Comparison of ENCODE assay signal across 14 cellular contexts in the genomic region with DNA sequence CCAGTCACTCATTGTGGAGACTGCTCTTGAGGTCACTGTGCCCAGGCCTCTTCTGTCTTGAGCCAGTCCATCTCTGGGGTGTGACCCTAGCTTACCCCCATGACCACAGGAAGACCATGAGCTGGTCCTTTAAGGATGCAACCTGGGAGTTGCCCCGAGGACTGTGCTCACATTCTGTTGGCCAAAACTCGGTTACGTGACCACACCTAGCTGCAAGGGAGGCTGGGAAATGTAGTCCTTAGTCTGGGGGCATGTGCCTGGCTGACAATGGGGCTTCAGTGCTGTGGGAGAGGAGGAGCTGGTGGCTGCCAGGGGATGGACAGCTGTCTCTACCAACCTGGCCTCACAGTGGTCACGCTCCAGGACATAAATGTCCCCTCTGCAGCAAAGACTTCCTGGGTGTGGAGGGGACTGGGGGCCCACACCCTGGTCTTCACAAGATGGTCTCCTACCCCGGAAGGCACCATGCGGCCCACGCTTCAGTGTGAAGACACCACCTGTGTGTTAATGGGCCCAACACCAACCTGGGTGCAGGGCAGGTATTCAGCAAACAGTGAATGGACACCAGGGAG. TPM values are rescaled to one million over a fixed set of nuclear protein-coding genes. Genes with fewer than 3 reads are reported as not detected.
DNase-seq lines count a peak whose midpoint lies in the region; ATAC-seq, FAIRE-seq and TF ChIP-seq lines count a peak whose summit lies in the region.
"Had no signal": no experiment of that assay in that cellular context is flagged by ENCODE, and none has a peak within 500 bp of the region (broad histone marks: within the 10 kb centered on the region; RNA-seq: fewer than 3 reads in every experiment).

No MANE protein-coding gene starts in this region.

- no peak overlapping the region for H3K4me2 ChIP-seq in PC-9

- CTCF ChIA-PET in Caco-2 (lab: Charles Lee) = no interaction called here
- CTCF ChIA-PET in PC-9 (lab: Charles Lee) = no interaction called here

- H3K79me2 ChIP-seq in PC-9 (ENCODE audit: low read depth) = no peaks in the 10 kb centered on the region

- H3K4me3 ChIP-seq in Caco-2 (ENCODE audit: low read depth, low read length) = no peak overlapping the region
- no peak overlapping the region for H3K4me3 ChIP-seq in PC-9
- no peak overlapping the region for H3K4me3 ChIP-seq in fibroblast of mammary gland (ENCODE audit: control insufficient read depth, low read depth, low read length)
- H3K4me3 ChIP-seq: esophagus squamous epithelium, left lung, thyroid gland had no signal

- no peaks in the 10 kb centered on the region for H3K4me1 ChIP-seq in Caco-2
- H3K4me1 ChIP-seq in PC-9 (replicated peaks; ENCODE audit: insufficient read depth) = no peaks in the 10 kb centered on the region
- H3K4me1 ChIP-seq: esophagus squamous epithelium, left lung, thyroid gland had no signal

- H3K9me3 ChIP-seq in Caco-2 (0 out of 2 replicates have a peak, but pooled peaks cover 3% of the 10 kb centered on the region), PC-9 (ENCODE audit: insufficient read depth, low read depth) (no peaks in the 10 kb centered on the region)
- H3K9me3 ChIP-seq: left lung, thyroid gland had no signal

- intact Hi-C loops in Caco-2 (cut with micrococcal nuclease; ENCODE audit: unreplicated experiment) = no loop called here
- intact Hi-C loops in PC-9 (cut with micrococcal nuclease; ENCODE audit: unreplicated experiment) = no loop called here

- H4K20me1 ChIP-seq in PC-9 (ENCODE audit: insufficient read depth) = no peaks in the 10 kb centered on the region

- POLR2A ChIA-PET in Caco-2 (lab: Charles Lee) = no interaction called here
- POLR2A ChIA-PET in PC-9 (lab: Charles Lee; ENCODE audit: unreplicated experiment) = no interaction called here

- in situ Hi-C loops in G401 (cut with HindIII; ENCODE audit: low sequenced_read_pairs) = no loop called here

- no peak overlapping the region for H3K27ac Mint-ChIP-seq in Caco-2 (ENCODE audit: unreplicated experiment)

- no peak overlapping the region for H3K27ac ChIP-seq in PC-9
- H3K27ac ChIP-seq: esophagus squamous epithelium, left lung, thyroid gland had no signal

- H3K36me3 ChIP-seq in Caco-2 (ENCODE audit: control insufficient read depth, insufficient read depth, low read length) = no peaks in the 10 kb centered on the region
- H3K36me3 ChIP-seq in PC-9 (ENCODE audit: low read depth) = no peaks in the 10 kb centered on the region
- H3K36me3 ChIP-seq: esophagus squamous epithelium, left lung, thyroid gland had no signal

- DNase-seq in Caco-2 = peak; percentile 47 to 65
- no peak for DNase-seq in GM18507 (ENCODE audit: extremely low spot score, insufficient read length, low read depth)
- DNase-seq in PC-9 = peak; percentile 28 to 62
- peak; percentile 14 for DNase-seq in fibroblast of mammary gland (ENCODE audit: low read depth)
- DNase-seq in G401 (ENCODE audit: low spot score) = no peak
- no peak for DNase-seq in activated CD4-positive, CD25-positive, alpha-beta regulatory T cell treated with anti-CD3 and anti-CD28 coated beads, Interleukin-2, amount 50 U/mL, for 72 hours
- DNase-seq: activated CD8-positive, alpha-beta memory T cell treated with anti-CD3 and anti-CD28 coated beads, Interleukin-2, amount 50 U/mL, for 48 hours; esophagus squamous epithelium; left lung; thyroid gland had no signal

- H2AFZ ChIP-seq in PC-9 = no peak overlapping the region

- H3K27me3 Mint-ChIP-seq in Caco-2 (ENCODE audit: insufficient read depth, unreplicated experiment) = peaks cover 15% of the 10 kb centered on the region

- H3K27me3 ChIP-seq in Caco-2 (replicated peaks; ENCODE audit: control insufficient read depth, insufficient read depth, low read length) = no peaks in the 10 kb centered on the region
- H3K27me3 ChIP-seq in PC-9 (ENCODE audit: insufficient read depth, low read depth) = peaks cover 78% of the 10 kb centered on the region
- H3K27me3 ChIP-seq: thyroid gland had no signal

- no peaks in the 10 kb centered on the region for H3K9me2 ChIP-seq in PC-9 (ENCODE audit: insufficient read depth)

- TF ChIP-seq CTCF in Caco-2 (IDR thresholded peaks at IDR 0.05; ENCODE audit: insufficient read depth in 1 of 2, low read depth in 1 of 2, low read length in 1 of 2, severe bottlenecking in 1 of 2, unreplicated experiment in 1 of 2) (no peak), PC-9 (conservative IDR thresholded peaks at IDR 0.05) (no peak), fibroblast of mammary gland (conservative IDR thresholded peaks at IDR 0.05; ENCODE audit: control insufficient read depth, insufficient read depth, low read depth, low read length) (no peak)

- no peak overlapping the region for H3K4me3 Mint-ChIP-seq in Caco-2 (ENCODE audit: unreplicated experiment)

- ATAC-seq in HG03565 (IDR thresholded peaks at IDR 0.05; ENCODE audit: unreplicated experiment) (no peak), GM19328 (IDR thresholded peaks at IDR 0.05; ENCODE audit: unreplicated experiment) (no peak)
- ATAC-seq: left lung, Right ventricle myocardium inferior had no signal

- H3K36me3 Mint-ChIP-seq in Caco-2 (ENCODE audit: insufficient read depth, unreplicated experiment) = no peaks in the 10 kb centered on the region

- BruUV-seq in Caco-2 (replicated peaks; lab: Mats Ljungman, UMichigan) = no TSS peak
- BruUV-seq in PC-9 (replicated peaks; lab: Mats Ljungman, UMichigan) = no TSS peak

- no peaks in the 10 kb centered on the region for H3F3A ChIP-seq in PC-9 (ENCODE audit: insufficient read depth, low read depth)

- no peaks in the 10 kb centered on the region for H3K9me3 Mint-ChIP-seq in Caco-2 (ENCODE audit: unreplicated experiment)

- peak; percentile 73 for FAIRE-seq in GM18507 (lab: Jason Lieb, UNC)
- FAIRE-seq: astrocyte had no signal

- H3K4me1 Mint-ChIP-seq in Caco-2 (ENCODE audit: low read depth, unreplicated experiment) = no peaks in the 10 kb centered on the region

RNA-seq across cellular contexts. Expression of a gene that starts 55.4 kb away (rescaled TPM):
- 3.5 and 4.8 TPM in 2 replicates for total RNA-seq in Caco-2 (2022)
- total RNA-seq in PC-9 (2021) = not detected in 2 replicates
- total RNA-seq in G401 (2014; rRNA removed; shearing (Covaris generic)) = 22.1 and 30.0 TPM in 2 replicates
- total RNA-seq: Right ventricle myocardium inferior had no signal

Comparison
In these comparisons a context has a peak if more than half of its experiments do, and no peak if none do; other contexts are left out.
1. DNase-seq: peak in Caco-2 (2 of 2), PC-9 (2 of 2) and fibroblast of mammary gland (single experiment); none in GM18507 (single experiment), G401 (single experiment) and activated CD4-positive, CD25-positive, alpha-beta regulatory T cell treated with anti-CD3 and anti-CD28 coated beads, Interleukin-2, amount 50 U/mL, for 72 hours (single experiment).